21 cellular contexts compared by ENCODE assay signal in the genomic region with DNA sequence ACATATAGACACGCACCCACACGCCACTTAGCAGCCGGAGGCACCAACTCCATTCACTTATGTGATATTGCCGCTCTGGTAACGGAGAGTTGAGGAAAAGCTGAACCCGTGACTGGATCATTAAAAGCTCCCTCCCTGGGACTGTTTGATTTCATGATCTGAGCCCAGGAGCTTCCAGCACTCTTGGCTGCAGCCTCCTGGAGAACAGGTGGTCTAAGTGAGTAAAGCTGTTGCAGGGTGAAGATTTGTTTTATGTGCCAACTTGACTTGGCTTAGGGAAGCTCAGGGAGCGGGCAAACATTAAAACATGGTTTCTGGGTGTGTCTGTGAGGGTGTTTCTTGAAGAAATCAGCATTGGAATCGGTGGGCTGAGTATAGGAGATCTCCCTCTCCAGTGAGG. TPM values are rescaled to one million over a fixed set of nuclear protein-coding genes. Genes with fewer than 3 reads are reported as not detected.
DNase-seq lines count a peak whose midpoint lies in the region; ATAC-seq and TF ChIP-seq lines count a peak whose summit lies in the region.
"Had no signal": no experiment of that assay in that cellular context is flagged by ENCODE, and none has a peak within 500 bp of the region (broad histone marks: within the 10 kb centered on the region; RNA-seq: fewer than 3 reads in every experiment).

No MANE protein-coding gene starts in this region.

- H3K4me3 ChIP-seq in BLaER1 (no peak overlapping the region), mucosa of descending colon (no peak overlapping the region), tibial artery (no peak overlapping the region)
- H3K4me3 ChIP-seq: A549, GM23338 had no signal

- intact Hi-C loops in mucosa of descending colon (cut with DNase I, micrococcal nuclease) (no loop called here), tibial artery (cut with DNase I; ENCODE audit: low total_unique reads) (no loop called here)

- H4K20me1 ChIP-seq in BLaER1: no peaks in the 10 kb centered on the region

- peaks cover 21% of the 10 kb centered on the region for H3K9me3 ChIP-seq in BLaER1
- H3K9me3 ChIP-seq in mucosa of descending colon: no peaks in the 10 kb centered on the region
- peaks cover 0 to 3% (median 0%) of the 10 kb centered on the region in 3 donors for H3K9me3 ChIP-seq in tibial artery
- H3K9me3 ChIP-seq: A549, BE2C, Caco-2 had no signal

- no peak overlapping the region for H3K9ac ChIP-seq in BLaER1

- DNase-seq in DMS79 (lab: John Stamatoyannopoulos, UW) (peak; percentile 59), NCI-H524 (lab: John Stamatoyannopoulos, UW) (peak; percentile 23 to 74), cerebellum (ENCODE audit: low spot score) (peak; percentile 53), mucosa of descending colon (no peak), tibial artery (no peak), NCI-H1930 (lab: John Stamatoyannopoulos, UW) (no peak)
- DNase-seq: 8988T; ACHN; AML-193; BE2C; Caco-2; CD4-positive, CD25-positive, alpha-beta regulatory T cell; CD8-positive, alpha-beta T cell; DMS153; H9 had no signal

- TF ChIP-seq CTCF in mucosa of descending colon (IDR thresholded peaks at IDR 0.05) (no peak), tibial artery (IDR thresholded peaks at IDR 0.05) (no peak)

- H3K4me2 ChIP-seq in BLaER1: peak overlapping the region; percentile 41; the same call in 1 of the 2 replicates
- H3K4me2 ChIP-seq: A549, GM23338 had no signal

- no peak for ATAC-seq in mucosa of descending colon
- ATAC-seq: A549; CD8-positive, alpha-beta T cell; GM23338; HCT116 had no signal

- H3K4me1 ChIP-seq in BLaER1: peaks cover 13% of the 10 kb centered on the region
- no peaks in the 10 kb centered on the region for H3K4me1 ChIP-seq in mucosa of descending colon (ENCODE audit: low read depth)
- H3K4me1 ChIP-seq in tibial artery: no peaks in the 10 kb centered on the region
- H3K4me1 ChIP-seq: A549, BE2C, Caco-2 had no signal

- no peaks in the 10 kb centered on the region for H3K36me3 ChIP-seq in BLaER1
- H3K36me3 ChIP-seq in mucosa of descending colon (ENCODE audit: low read depth): no peaks in the 10 kb centered on the region
- H3K36me3 ChIP-seq in tibial artery: no peaks in the 10 kb centered on the region
- H3K36me3 ChIP-seq: BE2C had no signal

- H3K27me3 ChIP-seq in BLaER1: no peaks in the 10 kb centered on the region
- no peaks in the 10 kb centered on the region for H3K27me3 ChIP-seq in tibial artery
- H3K27me3 ChIP-seq: BE2C had no signal

- H3K27ac ChIP-seq in BLaER1: no peak overlapping the region
- H3K27ac ChIP-seq in tibial artery: no peak overlapping the region
- H3K27ac ChIP-seq: A549, C4-2B had no signal

RNA-seq across cellular contexts. Expression of a gene that starts 16.9 kb away (rescaled TPM):
- total RNA-seq in cerebellum: 21.4 TPM
- total RNA-seq in mucosa of descending colon: 1 to 10 TPM in 2 of 3 donors, under 1 TPM in 1; 0.23 to 2.4 (median 1.2) TPM
- total RNA-seq: Caco-2; CD4-positive, CD25-positive, alpha-beta regulatory T cell; CD8-positive, alpha-beta T cell; Daoy; GM23338 had no signal

Comparison
In these comparisons a context has a peak if more than half of its experiments do, and no peak if none do; other contexts are left out.
1. DNase-seq: peak in DMS79 (single experiment), NCI-H524 (2 of 2) and cerebellum (single experiment); none in mucosa of descending colon (0 of 3), tibial artery (0 of 2) and NCI-H1930 (0 of 2).